22 cellular contexts compared by ENCODE assay signal in the genomic region with DNA sequence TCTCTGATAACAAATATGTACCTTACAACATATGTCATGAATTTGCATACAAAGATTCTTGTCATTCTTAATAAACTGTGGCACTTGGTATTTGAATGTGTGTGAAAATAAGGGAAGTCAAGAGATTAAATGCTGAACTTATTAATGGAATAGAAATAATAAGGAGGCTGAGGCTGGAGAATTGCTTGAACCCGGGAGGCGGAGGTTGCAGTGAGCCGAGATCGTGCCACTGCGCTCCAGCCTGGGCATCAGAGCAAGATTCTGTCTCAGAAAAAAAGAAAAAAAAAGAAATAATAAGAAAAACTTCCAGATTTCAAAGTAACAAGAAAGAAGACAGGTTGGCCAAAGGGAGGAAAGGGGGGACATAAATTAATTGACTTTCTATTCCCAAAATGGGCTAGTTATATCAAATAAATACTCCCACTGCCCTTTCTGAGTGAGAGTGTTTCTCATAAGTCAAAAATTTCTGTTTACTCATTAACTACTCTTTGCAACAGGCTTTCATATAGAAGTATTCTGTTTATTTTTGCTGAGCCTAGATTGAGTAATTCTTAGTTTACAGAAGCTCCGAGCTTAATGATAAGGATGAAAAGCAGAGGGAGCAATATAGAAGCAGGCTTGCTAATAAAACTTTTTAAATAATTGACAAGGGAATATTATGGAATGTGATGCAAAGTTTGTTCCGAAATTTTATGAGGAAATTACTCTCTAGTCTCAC. TPM values are rescaled to one million over a fixed set of nuclear protein-coding genes. Genes with fewer than 3 reads are reported as not detected.
"Had no signal": no experiment of that assay in that cellular context is flagged by ENCODE, and none has a peak within 500 bp of the region (broad histone marks: within the 10 kb centered on the region; RNA-seq: fewer than 3 reads in every experiment).

No MANE protein-coding gene starts in this region.

- ATAC-seq: activated CD8-positive, alpha-beta T cell treated with anti-CD3 and anti-CD28 coated beads, Interleukin-2, amount 10 ng/mL, durations not matched to agents 7 days and 5 days; gastrocnemius medialis; heart left ventricle; natural killer cell; stimulated activated naive B cell treated with anti-CD40 and anti-IgM and Interleukin-4, amounts not matched to agents 10 μg/mL and 1 μg/mL and 100 μg/mL, for 72 hours had no signal

- FAIRE-seq: endometrium had no signal

- H3K27ac ChIP-seq: gastrocnemius medialis, heart left ventricle, lower lobe of right lung, ovary, sigmoid colon, thyroid gland had no signal

- H3K36me3 ChIP-seq: colonic mucosa, gastrocnemius medialis, heart left ventricle, lower lobe of right lung, ovary, sigmoid colon, thyroid gland had no signal

- H3K4me3 ChIP-seq: colonic mucosa, gastrocnemius medialis, heart left ventricle, lower lobe of right lung, ovary, sigmoid colon, thyroid gland had no signal

- DNase-seq: activated CD4-positive, alpha-beta T cell treated with anti-CD3 and anti-CD28 coated beads for 48 hours; activated CD4-positive, CD25-positive, alpha-beta regulatory T cell; activated CD8-positive, alpha-beta T cell treated with anti-CD3 and anti-CD28 coated beads, Interleukin-2, amount 10 ng/mL, durations not matched to agents 7 days and 5 days; activated naive CD4-positive, alpha-beta T cell treated with Interleukin-2 at 50 U/mL for 16 hours; activated T-cell treated with anti-CD3 and anti-CD28 coated beads, Interleukin-2, amount 50 U/mL, for 24 hours; anterior cingulate cortex; central memory CD4-positive, alpha-beta T cell; colonic mucosa; erythroblast; gastrocnemius medialis; heart left ventricle; lower lobe of right lung; natural killer cell; ovary; sigmoid colon; stimulated activated naive B cell treated with anti-CD40 and anti-IgM and Interleukin-4, amounts not matched to agents 10 μg/mL and 1 μg/mL and 100 μg/mL, for 72 hours; T-helper 2 cell; thyroid gland had no signal

- H3K4me1 ChIP-seq: colonic mucosa, gastrocnemius medialis, lower lobe of right lung, sigmoid colon, thyroid gland had no signal

- H3K9me3 ChIP-seq: colonic mucosa, gastrocnemius medialis, heart left ventricle, lower lobe of right lung, ovary, sigmoid colon, thyroid gland had no signal

- H3K27me3 ChIP-seq: colonic mucosa, ovary, sigmoid colon, thyroid gland had no signal

RNA-seq across cellular contexts. Expression of a gene that starts 25.6 kb away (rescaled TPM):
- total RNA-seq: activated CD8-positive, alpha-beta T cell treated with anti-CD3 and anti-CD28 coated beads, Interleukin-2, amount 10 ng/mL, durations not matched to agents 7 days and 5 days; activated T-helper 2 cell treated with anti-CD3 and anti-CD28 coated beads, Interferon-gamma antibody, Interleukin-2, Interleukin-4, amounts not matched to agents 10 μg/mL and 5 μg/mL and 100 μg/mL, durations not matched to agents 14 hours and 24 hours and 36 hours; lower lobe of right lung; natural killer cell; pulmonary artery endothelial cell; sigmoid colon; thyroid gland; urinary bladder had no signal
- polyA plus RNA-seq: ovary had no signal
